In genomic region chr6:147149826-147150225, GRCh38 we compare ENCODE assay signal across 29 cellular contexts.
"Had no signal": no experiment of that assay in that cellular context is flagged by ENCODE, and none has a peak within 500 bp of the region (broad histone marks: within the 10 kb centered on the region; RNA-seq: fewer than 3 reads in every experiment).

No MANE protein-coding gene starts in this region.

- H3K4me1 ChIP-seq: ascending aorta, breast epithelium, esophagus muscularis mucosa, gastroesophageal sphincter had no signal

- H3K27me3 ChIP-seq: ascending aorta, breast epithelium, cardiac muscle cell, esophagus muscularis mucosa, gastroesophageal sphincter had no signal

- H3K9me3 ChIP-seq: ascending aorta, breast epithelium, esophagus muscularis mucosa, gastroesophageal sphincter had no signal

- H3K4me3 ChIP-seq: ascending aorta, breast epithelium, cardiac muscle cell, coronary artery, dorsolateral prefrontal cortex, esophagus muscularis mucosa, gastroesophageal sphincter had no signal

- H3K27ac ChIP-seq: ascending aorta, breast epithelium, cardiac muscle cell, coronary artery, dorsolateral prefrontal cortex, esophagus muscularis mucosa, gastroesophageal sphincter, VCaP had no signal

- ATAC-seq: activated naive CD4-positive, alpha-beta T cell treated with anti-CD3 and anti-CD28 coated beads, Interleukin-2, amount 50 U/mL, for 72 hours; activated T-cell treated with anti-CD3 and anti-CD28 coated beads, Interleukin-2, amount 50 U/mL, for 72 hours; gastroesophageal sphincter; WTC11 had no signal

- H3K36me3 ChIP-seq: ascending aorta, breast epithelium, cardiac muscle cell, esophagus muscularis mucosa, gastroesophageal sphincter had no signal

- DNase-seq: activated CD4-positive, alpha-beta memory T cell treated with anti-CD3 and anti-CD28 coated beads, Interleukin-2, amount 10 ng/mL, durations not matched to agents 7 days and 5 days; activated CD4-positive, alpha-beta T cell treated with anti-CD3 and anti-CD28 coated beads for 1 hour; activated CD4-positive, alpha-beta T cell treated with anti-CD3 and anti-CD28 coated beads for 4 hours; activated CD4-positive, alpha-beta T cell treated with anti-CD3 and anti-CD28 coated beads, Interleukin-2, amount 10 ng/mL, durations not matched to agents 7 days and 5 days; activated CD4-positive, alpha-beta T cell treated with anti-CD3 and anti-CD28 coated beads, Interleukin-2, amount 50 U/mL, for 4 hours; activated CD8-positive, alpha-beta memory T cell treated with anti-CD3 and anti-CD28 coated beads, Interleukin-2, amount 50 U/mL, for 48 hours; activated gamma-delta T cell; activated naive CD4-positive, alpha-beta T cell; activated naive CD4-positive, alpha-beta T cell treated with anti-CD3 and anti-CD28 coated beads, Interleukin-2, amount 10 ng/mL, durations not matched to agents 7 days and 5 days; activated naive CD8-positive, alpha-beta T cell treated with anti-CD3 and anti-CD28 coated beads, Interleukin-2, amount 10 ng/mL, durations not matched to agents 7 days and 5 days; activated T-cell treated with anti-CD3 and anti-CD28 coated beads for 4 hours; activated T-cell treated with anti-CD3 and anti-CD28 coated beads, Interleukin-2, amount 50 U/mL, for 24 hours; activated T-cell treated with anti-CD3 and anti-CD28 coated beads, Interleukin-2, amount 50 U/mL, for 72 hours; central memory CD4-positive, alpha-beta T cell; cerebellar nuclear complex; dorsolateral prefrontal cortex; effector memory CD4-positive, alpha-beta T cell; erythroblast; foreskin melanocyte; T-helper 2 cell had no signal
